ENCODE assay signal across 29 cellular contexts in genomic region chr22:44707178-44707577, GRCh38.
"Had no signal": no experiment of that assay in that cellular context is flagged by ENCODE, and none has a peak within 500 bp of the region (broad histone marks: within the 10 kb centered on the region; RNA-seq: fewer than 3 reads in every experiment).

No MANE protein-coding gene starts in this region.

- H3K36me3 ChIP-seq: brain microvascular endothelial cell, heart right ventricle, left lung, stomach, suprapubic skin had no signal

- H3K27me3 ChIP-seq: brain microvascular endothelial cell, suprapubic skin, tibial nerve had no signal

- ATAC-seq: activated CD8-positive, alpha-beta memory T cell treated with anti-CD3 and anti-CD28 coated beads, Interleukin-2, amount 10 ng/mL, durations not matched to agents 7 days and 5 days; activated CD8-positive, alpha-beta T cell treated with anti-CD3 and anti-CD28 coated beads, Interleukin-2, amount 10 ng/mL, durations not matched to agents 7 days and 5 days; heart right ventricle; left lung; natural killer cell; sciatic nerve; stimulated activated naive B cell treated with anti-CD40 and anti-IgM and Interleukin-4, amounts not matched to agents 10 μg/mL and 1 μg/mL and 100 μg/mL, for 72 hours; T-cell had no signal

- H3K27ac ChIP-seq: brain microvascular endothelial cell, epithelial cell of prostate, esophagus squamous epithelium, heart right ventricle, left lung, skin epidermis, stomach, suprapubic skin, tibial nerve had no signal

- DNase-seq: activated CD4-positive, alpha-beta T cell treated with anti-CD3 and anti-CD28 coated beads for 36 hours; activated CD4-positive, CD25-positive, alpha-beta regulatory T cell; activated CD8-positive, alpha-beta memory T cell treated with anti-CD3 and anti-CD28 coated beads, Interleukin-2, amount 10 ng/mL, durations not matched to agents 7 days and 5 days; activated CD8-positive, alpha-beta T cell treated with anti-CD3 and anti-CD28 coated beads, Interleukin-2, amount 10 ng/mL, durations not matched to agents 7 days and 5 days; activated naive CD4-positive, alpha-beta T cell; activated T-cell treated with anti-CD3 and anti-CD28 coated beads, Interleukin-2, amount 50 U/mL, for 48 hours; brain microvascular endothelial cell; caudate nucleus; effector CD4-positive, alpha-beta T cell; esophagus squamous epithelium; foreskin melanocyte; heart right ventricle; left lung; mesendoderm; natural killer cell; stimulated activated CD4-positive, alpha-beta T cell treated with anti-CD3 and anti-CD28 coated beads, Interleukin-1b, Interleukin-23, amount 100 ng/mL, for 48 hours; stimulated activated CD4-positive, alpha-beta T cell treated with anti-CD3 and anti-CD28 coated beads, Interleukin-4, amount 100 ng/mL, for 4 hours; stimulated activated CD8-positive, alpha-beta memory T cell treated with anti-CD3 and anti-CD28 coated beads, Interleukin-4, amount 100 ng/mL, for 48 hours; stimulated activated naive B cell treated with anti-CD40 and anti-IgM and Interleukin-4, amounts not matched to agents 10 μg/mL and 1 μg/mL and 100 μg/mL, for 72 hours; stomach; T-cell had no signal

- FAIRE-seq: astrocyte, endometrium had no signal

- H3K9me3 ChIP-seq: esophagus squamous epithelium, heart right ventricle, left lung, stomach, suprapubic skin, tibial nerve had no signal

- H3K4me3 ChIP-seq: esophagus squamous epithelium, heart right ventricle, left lung, lung, skin epidermis, stomach, suprapubic skin, tibial nerve had no signal
